ENCODE assay signal across 10 cellular contexts in genomic region chr7:104985259-104985617, GRCh38. TPM values are rescaled to one million over a fixed set of nuclear protein-coding genes. Genes with fewer than 3 reads are reported as not detected.
DNase-seq lines count a peak whose midpoint lies in the region; ATAC-seq and TF ChIP-seq lines count a peak whose summit lies in the region.
"Had no signal": no experiment of that assay in that cellular context is flagged by ENCODE, and none has a peak within 500 bp of the region (broad histone marks: within the 10 kb centered on the region; RNA-seq: fewer than 3 reads in every experiment).

No MANE protein-coding gene starts in this region.

- peaks cover 0 to 7% of the 10 kb centered on the region in 2 donors for H3K36me3 ChIP-seq in stomach smooth muscle (ENCODE audit: control insufficient read depth in 2 of 2, insufficient read depth in 2 of 2, low read length in 2 of 2)

- no peak for DNase-seq in activated CD8-positive, alpha-beta memory T cell treated with anti-CD3 and anti-CD28 coated beads, Interleukin-2, amount 10 ng/mL, durations not matched to agents 7 days and 5 days
- DNase-seq in activated CD8-positive, alpha-beta memory T cell treated with anti-CD3 and anti-CD28 coated beads, Interleukin-2, amount 50 U/mL, for 4 hours: no peak
- DNase-seq in WTC11 (ENCODE audit: low spot score): no peak
- DNase-seq in immature natural killer cell: no peak
- DNase-seq in NK-92 treated with Interleukin-12 subunit alpha and Interleukin-12 subunit beta, amount 100 ng/mL, for 24 hours (lab: John Stamatoyannopoulos, UW): no peak
- no peak for DNase-seq in NCI-H1694 (lab: John Stamatoyannopoulos, UW)
- DNase-seq: C1 segment of cervical spinal cord, testis had no signal

- peaks cover 30% of the 10 kb centered on the region for H3K4me1 ChIP-seq in stomach smooth muscle (ENCODE audit: control insufficient read depth, insufficient read depth, low read length)

- H3K27me3 Mint-ChIP-seq in activated CD8-positive, alpha-beta memory T cell treated with anti-CD3 and anti-CD28 coated beads, Interleukin-2, amount 10 ng/mL, durations not matched to agents 7 days and 5 days: no peaks in the 10 kb centered on the region
- no peaks in the 10 kb centered on the region for H3K27me3 Mint-ChIP-seq in WTC11 (ENCODE audit: low read depth)
- peaks cover 5 to 11% (median 9%) of the 10 kb centered on the region in 3 donors for H3K27me3 Mint-ChIP-seq in immature natural killer cell (ENCODE audit: low read depth in 3 of 3)

- peak overlapping the region; percentile 99 for H3K4me3 Mint-ChIP-seq in activated CD8-positive, alpha-beta memory T cell treated with anti-CD3 and anti-CD28 coated beads, Interleukin-2, amount 10 ng/mL, durations not matched to agents 7 days and 5 days
- H3K4me3 Mint-ChIP-seq in WTC11: peak overlapping the region; percentile 98
- H3K4me3 Mint-ChIP-seq in immature natural killer cell: peak overlapping the region; percentile 31 to 100 (median 100)

- H3K4me3 ChIP-seq in stomach smooth muscle (ENCODE audit: low read length in 2 of 2): no peak overlapping the region

- H3K27ac Mint-ChIP-seq in activated CD8-positive, alpha-beta memory T cell treated with anti-CD3 and anti-CD28 coated beads, Interleukin-2, amount 10 ng/mL, durations not matched to agents 7 days and 5 days: peak overlapping the region; percentile 100
- H3K27ac Mint-ChIP-seq in WTC11: peak overlapping the region; percentile 100
- H3K27ac Mint-ChIP-seq in immature natural killer cell: peak overlapping the region; percentile 98 to 100 (median 100)

- no peaks in the 10 kb centered on the region for H3K27me3 ChIP-seq in stomach smooth muscle (ENCODE audit: control insufficient read depth in 1 of 2, insufficient read depth in 2 of 2, low read length in 2 of 2)
- H3K27me3 ChIP-seq: testis had no signal

- H3K9ac ChIP-seq in stomach smooth muscle (ENCODE audit: low read length in 2 of 2): no peak overlapping the region

- CTCF ChIA-PET in activated CD8-positive, alpha-beta memory T cell treated with anti-CD3 and anti-CD28 coated beads, Interleukin-2, amount 10 ng/mL, durations not matched to agents 7 days and 5 days (lab: Charles Lee): interaction anchor here (0.8 to 2.2 kb wide), 5 partner anchors 14 to 88 kb away, joined by 3 to 7 read pairs (median 5); partner anchors contain the start of gene KMT2E
- CTCF ChIA-PET in WTC11 (lab: Charles Lee): no interaction called here

- H3K36me3 Mint-ChIP-seq in activated CD8-positive, alpha-beta memory T cell treated with anti-CD3 and anti-CD28 coated beads, Interleukin-2, amount 10 ng/mL, durations not matched to agents 7 days and 5 days: peaks cover 17% of the 10 kb centered on the region
- H3K36me3 Mint-ChIP-seq in WTC11 (no peaks in the 10 kb centered on the region), immature natural killer cell (no peaks in the 10 kb centered on the region)

- TF ChIP-seq CTCF in WTC11 (IDR thresholded peaks at IDR 0.05): no peak

- H3K27ac ChIP-seq in stomach smooth muscle (ENCODE audit: low read length): peak overlapping the region; percentile 99

- no peaks in the 10 kb centered on the region for H3K9me3 ChIP-seq in stomach smooth muscle (ENCODE audit: control insufficient read depth in 2 of 2, low read length in 2 of 2)
- H3K9me3 ChIP-seq: testis had no signal

- no peak for ATAC-seq in activated CD8-positive, alpha-beta memory T cell treated with anti-CD3 and anti-CD28 coated beads, Interleukin-2, amount 10 ng/mL, durations not matched to agents 7 days and 5 days
- no peak for ATAC-seq in WTC11
- no peak for ATAC-seq in HG02981 (IDR thresholded peaks at IDR 0.05; ENCODE audit: unreplicated experiment)

- H3K4me1 Mint-ChIP-seq in activated CD8-positive, alpha-beta memory T cell treated with anti-CD3 and anti-CD28 coated beads, Interleukin-2, amount 10 ng/mL, durations not matched to agents 7 days and 5 days: peaks cover 64% of the 10 kb centered on the region
- peaks cover 61% of the 10 kb centered on the region for H3K4me1 Mint-ChIP-seq in WTC11
- H3K4me1 Mint-ChIP-seq in immature natural killer cell: peaks cover 51 to 61% of the 10 kb centered on the region in 2 donors

- no peaks in the 10 kb centered on the region for H3K9me3 Mint-ChIP-seq in activated CD8-positive, alpha-beta memory T cell treated with anti-CD3 and anti-CD28 coated beads, Interleukin-2, amount 10 ng/mL, durations not matched to agents 7 days and 5 days (ENCODE audit: low read depth)
- H3K9me3 Mint-ChIP-seq in WTC11 (no peaks in the 10 kb centered on the region), immature natural killer cell (no peaks in the 10 kb centered on the region)

- POLR2A ChIA-PET in WTC11 (lab: Charles Lee): interaction anchor here (0.8 to 2.2 kb wide), 4 partner anchors 18 to 29 kb away, joined by 3 to 29 read pairs (median 4); partner anchors contain the start of gene KMT2E

TF ChIP-seq in WTC11, 78 proteins besides CTCF, POLR2A, EP300 and RAD21 (continues in another document):
- no peak for TF ChIP-seq CDX4 (CRISPR knock-in tag; IDR thresholded peaks at IDR 0.05; ENCODE audit: borderline replicate concordance)
- TF ChIP-seq ZNF138 (CRISPR knock-in tag; conservative IDR thresholded peaks at IDR 0.05): no peak
- no peak for TF ChIP-seq CREM (CRISPR knock-in tag; IDR thresholded peaks at IDR 0.05)
- TF ChIP-seq FOXJ3 (CRISPR knock-in tag; IDR thresholded peaks at IDR 0.05; ENCODE audit: borderline replicate concordance): no peak
- TF ChIP-seq, protein P1, sequence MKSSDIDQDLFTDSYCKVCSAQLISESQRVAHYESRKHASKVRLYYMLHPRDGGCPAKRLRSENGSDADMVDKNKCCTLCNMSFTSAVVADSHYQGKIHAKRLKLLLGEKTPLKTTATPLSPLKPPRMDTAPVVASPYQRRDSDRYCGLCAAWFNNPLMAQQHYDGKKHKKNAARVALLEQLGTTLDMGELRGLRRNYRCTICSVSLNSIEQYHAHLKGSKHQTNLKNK (CRISPR knock-in tag; IDR thresholded peaks at IDR 0.05): no peak
- TF ChIP-seq, protein P2, sequence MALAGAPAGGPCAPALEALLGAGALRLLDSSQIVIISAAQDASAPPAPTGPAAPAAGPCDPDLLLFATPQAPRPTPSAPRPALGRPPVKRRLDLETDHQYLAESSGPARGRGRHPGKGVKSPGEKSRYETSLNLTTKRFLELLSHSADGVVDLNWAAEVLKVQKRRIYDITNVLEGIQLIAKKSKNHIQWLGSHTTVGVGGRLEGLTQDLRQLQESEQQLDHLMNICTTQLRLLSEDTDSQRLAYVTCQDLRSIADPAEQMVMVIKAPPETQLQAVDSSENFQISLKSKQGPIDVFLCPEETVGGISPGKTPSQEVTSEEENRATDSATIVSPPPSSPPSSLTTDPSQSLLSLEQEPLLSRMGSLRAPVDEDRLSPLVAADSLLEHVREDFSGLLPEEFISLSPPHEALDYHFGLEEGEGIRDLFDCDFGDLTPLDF (CRISPR knock-in tag; IDR thresholded peaks at IDR 0.05): no peak
- TF ChIP-seq TP53 (CRISPR knock-in tag; IDR thresholded peaks at IDR 0.05): no peak
- no peak for TF ChIP-seq ZNF532 (CRISPR knock-in tag; IDR thresholded peaks at IDR 0.05; ENCODE audit: borderline replicate concordance)
- TF ChIP-seq ZNF219 (CRISPR knock-in tag; IDR thresholded peaks at IDR 0.05; ENCODE audit: borderline replicate concordance): no peak
- TF ChIP-seq MXD4 (CRISPR knock-in tag; IDR thresholded peaks at IDR 0.05; ENCODE audit: borderline replicate concordance): no peak

RNA-seq across cellular contexts. Expression of gene KMT2E, which starts 28.8 kb away (rescaled TPM):
- total RNA-seq in activated CD8-positive, alpha-beta memory T cell treated with anti-CD3 and anti-CD28 coated beads, Interleukin-2, amount 10 ng/mL, durations not matched to agents 7 days and 5 days: 100 to 1,000 TPM; 110 to 127 TPM
- total RNA-seq in WTC11 (2021): 51.4 to 52.3 TPM (median 51.8 TPM) in 3 replicates
- 100 to 1,000 TPM in 2 of 3 donors, 10 to 100 TPM in 1; 74.3 to 234 (median 114) TPM for polyA plus RNA-seq in immature natural killer cell
